In the genomic region with DNA sequence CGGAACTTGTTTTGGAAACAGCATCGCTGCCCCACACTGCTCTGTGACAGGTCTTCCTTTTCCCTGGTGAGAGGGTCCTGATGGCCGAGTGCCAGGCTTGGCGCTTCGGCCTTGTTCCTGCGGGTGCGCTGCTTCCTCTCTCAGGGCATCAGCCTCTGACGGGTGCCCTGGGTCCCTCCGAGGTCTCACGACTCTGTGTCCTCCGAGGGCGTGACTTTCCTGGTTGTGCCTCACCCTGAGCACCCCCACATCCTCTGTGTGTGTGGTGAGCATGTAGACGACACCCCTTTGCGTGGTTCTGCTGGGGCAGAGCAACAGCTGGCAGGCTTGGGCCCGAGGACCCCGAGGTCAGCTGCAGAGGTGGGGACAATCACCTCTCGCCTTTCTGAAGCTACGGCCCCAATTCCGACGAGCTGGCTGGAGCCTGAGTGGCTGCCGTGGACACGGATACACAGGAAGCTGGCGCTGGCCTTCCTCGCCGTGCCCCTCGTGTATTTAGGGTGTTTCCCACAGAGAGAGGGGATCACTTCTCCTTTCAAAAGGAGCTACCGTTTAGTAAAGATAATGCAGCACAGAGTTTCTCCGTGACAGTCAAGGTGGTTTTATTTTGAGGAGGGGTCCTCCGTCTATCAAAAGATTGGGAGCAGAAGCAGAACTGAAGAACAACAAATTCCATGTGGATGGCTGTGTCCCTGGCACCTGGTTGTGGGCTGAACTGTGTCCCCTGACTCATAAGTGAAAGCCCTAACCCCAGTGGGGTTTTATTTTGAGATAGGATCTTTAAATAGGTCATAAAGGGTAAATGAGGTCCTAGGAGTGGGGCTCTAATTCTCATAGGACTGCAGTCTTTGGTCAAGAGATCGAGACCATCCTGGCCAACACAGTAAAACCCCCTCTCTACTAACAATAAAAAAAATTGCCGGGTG, we compare ENCODE assay signal across 19 cellular contexts.
"Had no signal": no experiment of that assay in that cellular context is flagged by ENCODE, and none has a peak within 500 bp of the region (broad histone marks: within the 10 kb centered on the region; RNA-seq: fewer than 3 reads in every experiment).

No MANE protein-coding gene starts in this region.

- ATAC-seq: activated CD8-positive, alpha-beta T cell treated with anti-CD3 and anti-CD28 coated beads for 36 hours; activated T-cell treated with anti-CD3 and anti-CD28 coated beads, Interleukin-2, amount 50 U/mL, for 72 hours; psoas muscle; stimulated activated effector memory CD8-positive, alpha-beta T cell treated with anti-CD3 and anti-CD28 coated beads, Interleukin-12 subunit alpha, Interleukin-12 subunit beta, amount 100 ng/mL, for 72 hours had no signal

- H3K4me3 ChIP-seq: colonic mucosa, esophagus muscularis mucosa, neural progenitor cell, psoas muscle, sigmoid colon, thyroid gland, uterus had no signal

- H3K27ac ChIP-seq: colonic mucosa, esophagus muscularis mucosa, neural progenitor cell, psoas muscle, sigmoid colon, thyroid gland, uterus, WERI-Rb-1 had no signal

- H3K36me3 ChIP-seq: colonic mucosa, esophagus muscularis mucosa, neural progenitor cell, sigmoid colon, thyroid gland, uterus, WERI-Rb-1 had no signal

- H3K9me3 ChIP-seq: colonic mucosa, esophagus muscularis mucosa, psoas muscle, sigmoid colon, thyroid gland, uterus had no signal

- H3K4me1 ChIP-seq: colonic mucosa, esophagus muscularis mucosa, neural progenitor cell, psoas muscle, thyroid gland had no signal

- DNase-seq: activated CD4-positive, alpha-beta T cell treated with anti-CD3 and anti-CD28 coated beads for 4 hours; activated CD8-positive, alpha-beta memory T cell treated with anti-CD3 and anti-CD28 coated beads, Interleukin-2, amount 50 U/mL, for 48 hours; activated CD8-positive, alpha-beta T cell treated with anti-CD3 and anti-CD28 coated beads for 36 hours; activated gamma-delta T cell; activated T-cell treated with anti-CD3 and anti-CD28 coated beads, Interleukin-2, amount 50 U/mL, for 72 hours; amniotic stem cell; caudate nucleus; colonic mucosa; effector CD4-positive, alpha-beta T cell; psoas muscle; sigmoid colon; stimulated activated CD4-positive, alpha-beta T cell treated with anti-CD3 and anti-CD28 coated beads, Interleukin-12 subunit alpha, Interleukin-12 subunit beta, amount 100 ng/mL, for 4 hours; stimulated activated CD4-positive, alpha-beta T cell treated with anti-CD3 and anti-CD28 coated beads, Interleukin-2, amount 100 ng/mL, for 24 hours; thyroid gland; uterus; WERI-Rb-1 had no signal

- H3K27me3 ChIP-seq: colonic mucosa, neural progenitor cell, sigmoid colon, thyroid gland, uterus had no signal
